Comparison of ENCODE assay signal across 1 cellular context in the genomic region with DNA sequence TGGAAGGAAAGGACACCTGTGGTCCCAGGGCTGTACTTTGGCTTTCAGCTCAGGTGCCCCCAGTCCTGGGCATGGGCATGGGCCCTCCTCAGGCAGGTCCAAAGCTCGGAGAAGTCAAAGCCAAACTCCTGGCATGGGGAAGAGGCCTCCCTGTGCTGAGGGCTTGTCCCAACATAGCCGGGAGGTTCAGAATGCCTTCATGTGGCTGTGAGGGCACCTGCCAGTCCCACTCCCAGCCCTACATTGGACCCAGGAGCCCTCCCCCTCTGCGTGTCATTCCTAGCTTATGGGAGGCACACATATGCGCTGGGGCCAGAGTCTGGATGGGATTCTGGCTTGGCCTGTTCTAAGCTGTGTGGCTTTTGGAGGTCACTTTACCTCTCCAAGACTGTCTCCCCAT.
TF ChIP-seq lines count a peak whose summit lies in the region.

No MANE protein-coding gene starts in this region.

TF ChIP-seq in HepG2, 621 proteins besides CTCF, POLR2A, EP300 and RAD21:
- TF ChIP-seq HDAC2 (CRISPR knock-in tag; IDR thresholded peaks at IDR 0.05) (no peak), TBX2 (CRISPR knock-in tag; IDR thresholded peaks at IDR 0.05; ENCODE audit: borderline replicate concordance) (no peak), ZNF629 (CRISPR knock-in tag; conservative IDR thresholded peaks at IDR 0.05) (no peak), NCOR1 (IDR thresholded peaks at IDR 0.05; ENCODE audit: borderline replicate concordance, low read length) (no peak), SMAD9 (CRISPR knock-in tag; IDR thresholded peaks at IDR 0.05) (no peak), ZC3H13 (CRISPR knock-in tag; IDR thresholded peaks at IDR 0.05) (0 out of 2 replicates have a peak, but pooled peaks have one; percentile 9), CBX5 (CRISPR knock-in tag; IDR thresholded peaks at IDR 0.05; ENCODE audit: borderline replicate concordance) (no peak), ZNF569 (CRISPR knock-in tag; IDR thresholded peaks at IDR 0.05; ENCODE audit: borderline replicate concordance) (no peak), ZNF138 (CRISPR knock-in tag; IDR thresholded peaks at IDR 0.05; ENCODE audit: low read depth) (no peak), AGO2 (optimal IDR thresholded peaks at IDR 0.05; ENCODE audit: low read depth, low read length) (no peak), ZFP1 (CRISPR knock-in tag; IDR thresholded peaks at IDR 0.05) (no peak), ZKSCAN8 (CRISPR knock-in tag; IDR thresholded peaks at IDR 0.05; ENCODE audit: borderline replicate concordance) (no peak), PAF1 (CRISPR knock-in tag; IDR thresholded peaks at IDR 0.05) (no peak), YY1 (IDR thresholded peaks at IDR 0.05; ENCODE audit: insufficient read depth, insufficient replicate concordance, low read depth, low read length) (no peak), HNRNPL (IDR thresholded peaks at IDR 0.05; ENCODE audit: low read depth, low read length) (0 out of 2 replicates have a peak, but pooled peaks have one; percentile 17)
- TF ChIP-seq, protein P1, sequence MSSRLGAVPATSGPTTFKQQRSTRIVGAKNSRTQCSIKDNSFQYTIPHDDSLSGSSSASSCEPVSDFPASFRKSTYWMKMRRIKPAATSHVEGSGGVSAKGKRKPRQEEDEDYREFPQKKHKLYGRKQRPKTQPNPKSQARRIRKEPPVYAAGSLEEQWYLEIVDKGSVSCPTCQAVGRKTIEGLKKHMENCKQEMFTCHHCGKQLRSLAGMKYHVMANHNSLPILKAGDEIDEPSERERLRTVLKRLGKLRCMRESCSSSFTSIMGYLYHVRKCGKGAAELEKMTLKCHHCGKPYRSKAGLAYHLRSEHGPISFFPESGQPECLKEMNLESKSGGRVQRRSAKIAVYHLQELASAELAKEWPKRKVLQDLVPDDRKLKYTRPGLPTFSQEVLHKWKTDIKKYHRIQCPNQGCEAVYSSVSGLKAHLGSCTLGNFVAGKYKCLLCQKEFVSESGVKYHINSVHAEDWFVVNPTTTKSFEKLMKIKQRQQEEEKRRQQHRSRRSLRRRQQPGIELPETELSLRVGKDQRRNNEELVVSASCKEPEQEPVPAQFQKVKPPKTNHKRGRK (CRISPR knock-in tag; IDR thresholded peaks at IDR 0.05), result no peak
